In genomic region chr7:137772221-137772620, GRCh38 we compare ENCODE assay signal across 27 cellular contexts.
DNase-seq lines count a peak whose midpoint lies in the region; FAIRE-seq and TF ChIP-seq lines count a peak whose summit lies in the region.
"Had no signal": no experiment of that assay in that cellular context is flagged by ENCODE, and none has a peak within 500 bp of the region (broad histone marks: within the 10 kb centered on the region; RNA-seq: fewer than 3 reads in every experiment).

No MANE protein-coding gene starts in this region.

- H3K9me3 ChIP-seq in kidney (ENCODE audit: control insufficient read depth in 1 of 2, low read length in 2 of 2): no peaks in the 10 kb centered on the region
- H3K9me3 ChIP-seq: right lobe of liver, thoracic aorta had no signal

- peak overlapping the region; percentile 72 for H3K27ac Mint-ChIP-seq in osteocyte (ENCODE audit: unreplicated experiment)
- H3K27ac Mint-ChIP-seq: activated naive CD8-positive, alpha-beta T cell treated with anti-CD3 and anti-CD28 coated beads, Interleukin-2, amount 10 ng/mL, durations not matched to agents 7 days and 5 days; activated T-helper 17 cell treated with anti-CD3 and anti-CD28 coated beads, Interleukin-2, amount 50 U/mL, for 72 hours; CD4-positive, CD25-positive, alpha-beta regulatory T cell; GM23338; natural killer cell treated with Interleukin-12 subunit alpha and Interleukin-12 subunit beta and Interleukin-15 and Interleukin-18, amount 100 ng/mL, for 72 hours; stimulated activated memory B cell treated with anti-CD40 and anti-IgM and Interleukin-4, amounts not matched to agents 10 μg/mL and 1 μg/mL and 100 μg/mL, for 72 hours had no signal

- no peaks in the 10 kb centered on the region for H3K36me3 ChIP-seq in kidney (ENCODE audit: control insufficient read depth in 1 of 2, insufficient read depth in 2 of 2, low read length in 2 of 2)
- H3K36me3 ChIP-seq: right lobe of liver, thoracic aorta had no signal

- intact Hi-C loops in kidney (cut with DNase I): no loop called here

- H3K27me3 Mint-ChIP-seq in osteocyte (ENCODE audit: unreplicated experiment): no peaks in the 10 kb centered on the region
- H3K27me3 Mint-ChIP-seq: CD4-positive, CD25-positive, alpha-beta regulatory T cell had no signal

- no peak for TF ChIP-seq CTCF in osteocyte (IDR thresholded peaks at IDR 0.05)
- TF ChIP-seq CTCF in kidney (IDR thresholded peaks at IDR 0.05; ENCODE audit: borderline replicate concordance, extremely low read depth, insufficient read depth): no peak

- H3K27ac ChIP-seq in epithelial cell of prostate (peak overlapping the region; percentile 57), kidney (ENCODE audit: low read depth in 2 of 2, low read length in 2 of 2) (no peak overlapping the region)
- H3K27ac ChIP-seq: right lobe of liver, thoracic aorta had no signal

- H3K4me3 ChIP-seq in kidney (ENCODE audit: low read length in 2 of 2): no peak overlapping the region
- H3K4me3 ChIP-seq: coronary artery, GM23338, right lobe of liver, thoracic aorta had no signal

- H3K4me1 Mint-ChIP-seq in osteocyte (ENCODE audit: unreplicated experiment): peaks cover 49% of the 10 kb centered on the region
- H3K4me1 Mint-ChIP-seq: activated naive CD8-positive, alpha-beta T cell treated with anti-CD3 and anti-CD28 coated beads, Interleukin-2, amount 10 ng/mL, durations not matched to agents 7 days and 5 days; activated T-helper 17 cell treated with anti-CD3 and anti-CD28 coated beads, Interleukin-2, amount 50 U/mL, for 72 hours; CD4-positive, CD25-positive, alpha-beta regulatory T cell; stimulated activated memory B cell treated with anti-CD40 and anti-IgM and Interleukin-4, amounts not matched to agents 10 μg/mL and 1 μg/mL and 100 μg/mL, for 72 hours had no signal

- H3K4me1 ChIP-seq in kidney (ENCODE audit: control insufficient read depth in 1 of 2, insufficient read depth in 1 of 2, low read depth in 1 of 2, low read length in 2 of 2): no peaks in the 10 kb centered on the region
- H3K4me1 ChIP-seq: right lobe of liver had no signal

- H3K4me3 Mint-ChIP-seq in osteocyte (ENCODE audit: unreplicated experiment): no peak overlapping the region
- H3K4me3 Mint-ChIP-seq: activated naive CD8-positive, alpha-beta T cell treated with anti-CD3 and anti-CD28 coated beads, Interleukin-2, amount 10 ng/mL, durations not matched to agents 7 days and 5 days; brain; CD4-positive, CD25-positive, alpha-beta regulatory T cell; GM23338; natural killer cell treated with Interleukin-12 subunit alpha and Interleukin-12 subunit beta and Interleukin-15 and Interleukin-18, amount 100 ng/mL, for 72 hours; stimulated activated memory B cell treated with anti-CD40 and anti-IgM and Interleukin-4, amounts not matched to agents 10 μg/mL and 1 μg/mL and 100 μg/mL, for 72 hours had no signal

- no peak overlapping the region for H3K9ac ChIP-seq in kidney (ENCODE audit: low read length in 2 of 2)

- no peaks in the 10 kb centered on the region for H3K9me3 Mint-ChIP-seq in osteocyte (ENCODE audit: unreplicated experiment)
- H3K9me3 Mint-ChIP-seq: activated naive CD8-positive, alpha-beta T cell treated with anti-CD3 and anti-CD28 coated beads, Interleukin-2, amount 10 ng/mL, durations not matched to agents 7 days and 5 days; activated T-helper 17 cell treated with anti-CD3 and anti-CD28 coated beads, Interleukin-2, amount 50 U/mL, for 72 hours; GM23338 had no signal

- no peak for FAIRE-seq in kidney (lab: Jason Lieb, UNC)
- FAIRE-seq: frontal cortex, GM19239 had no signal

- DNase-seq in ELR (ENCODE audit: low read depth) (peak; percentile 38), RPMI7951 (ENCODE audit: low read depth) (peak; percentile 39), epithelial cell of prostate (ENCODE audit: low read depth, low spot score) (no peak), osteocyte (ENCODE audit: extremely low spot score, unreplicated experiment) (no peak), NCI-H345 (lab: John Stamatoyannopoulos, UW) (no peak), iPS-NIHi11 (ENCODE audit: low spot score) (no peak), kidney (no peak)
- no peak for DNase-seq in activated T-cell treated with anti-CD3 and anti-CD28 coated beads, Interleukin-2, amount 50 U/mL, for 48 hours
- DNase-seq: activated CD4-positive, alpha-beta T cell treated with anti-CD3 and anti-CD28 coated beads for 1 hour; activated naive CD8-positive, alpha-beta T cell treated with anti-CD3 and anti-CD28 coated beads, Interleukin-2, amount 10 ng/mL, durations not matched to agents 7 days and 5 days; CD4-positive, CD25-positive, alpha-beta regulatory T cell; DMS 273 treated with DMSO at 0.1 percent for 48 hours; GF-D8; KBM-7; MV-4-11; NCI-H187; right lobe of liver; T-helper 9 cell had no signal

- H3K36me3 Mint-ChIP-seq in osteocyte (ENCODE audit: unreplicated experiment): no peaks in the 10 kb centered on the region
- H3K36me3 Mint-ChIP-seq: activated naive CD8-positive, alpha-beta T cell treated with anti-CD3 and anti-CD28 coated beads, Interleukin-2, amount 10 ng/mL, durations not matched to agents 7 days and 5 days; CD4-positive, CD25-positive, alpha-beta regulatory T cell; natural killer cell treated with Interleukin-12 subunit alpha and Interleukin-12 subunit beta and Interleukin-15 and Interleukin-18, amount 100 ng/mL, for 72 hours; stimulated activated memory B cell treated with anti-CD40 and anti-IgM and Interleukin-4, amounts not matched to agents 10 μg/mL and 1 μg/mL and 100 μg/mL, for 72 hours had no signal

Comparison
In these comparisons a context has a peak if more than half of its experiments do, and no peak if none do; other contexts are left out.
1. DNase-seq: peak in ELR (single experiment) and RPMI7951 (single experiment); none in epithelial cell of prostate (single experiment), osteocyte (single experiment), NCI-H345 (single experiment), iPS-NIHi11 (single experiment), activated T-cell treated with anti-CD3 and anti-CD28 coated beads, Interleukin-2, amount 50 U/mL, for 48 hours (0 of 2) and kidney (single experiment).